17 cellular contexts compared by ENCODE assay signal in the genomic region with DNA sequence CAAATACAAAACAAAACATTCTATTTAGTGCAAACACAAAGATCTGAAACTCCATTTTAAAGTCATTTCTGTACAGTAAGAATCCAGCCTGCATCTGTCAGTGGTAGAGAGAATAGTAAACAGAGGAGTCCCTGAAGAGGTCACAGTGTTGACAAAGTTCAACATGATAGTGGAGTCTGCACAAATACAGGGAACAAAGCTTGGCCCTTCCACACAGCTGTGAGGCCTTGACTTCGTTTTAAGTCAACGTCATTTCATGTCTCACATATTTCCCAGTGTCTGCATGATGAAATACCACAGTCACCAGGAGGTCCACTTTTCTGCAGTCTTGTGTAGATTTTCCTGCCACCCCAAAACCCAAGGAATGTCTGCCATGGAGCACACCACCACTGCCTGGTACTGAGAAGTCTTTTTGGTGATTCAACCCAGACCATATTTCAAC. TPM values are rescaled to one million over a fixed set of nuclear protein-coding genes. Genes with fewer than 3 reads are reported as not detected.
A peak's percentile ranks its signal among the peaks of the same experiment; 100 is the strongest.
DNase-seq lines count a peak whose midpoint lies in the region; TF ChIP-seq lines count a peak whose summit lies in the region.
"Had no signal": no experiment of that assay in that cellular context is flagged by ENCODE, and none has a peak within 500 bp of the region (broad histone marks: within the 10 kb centered on the region; RNA-seq: fewer than 3 reads in every experiment).

No MANE protein-coding gene starts in this region.

- H3K4me3 ChIP-seq in HFF-Myc (replicated peaks; ENCODE audit: low read depth, low read length) (no peak overlapping the region), fibroblast of pulmonary artery (replicated peaks; ENCODE audit: low read depth, low read length) (no peak overlapping the region)

- DNase-seq in COLO668 (lab: John Stamatoyannopoulos, UW; ENCODE audit: unreplicated experiment) (peak; percentile 33), HFF-Myc (ENCODE audit: extremely low read depth, low read depth) (peak; percentile 22), RPMI7951 (ENCODE audit: low read depth) (peak; percentile 5), fibroblast of pulmonary artery (ENCODE audit: low read depth) (peak; percentile 26), SKM-1 treated with dmso at 0.1 percent for 144 hours (lab: John Stamatoyannopoulos, UW; ENCODE audit: unreplicated experiment) (no peak), kidney glomerular epithelial cell (lab: John Stamatoyannopoulos, UW) (no peak), NCI-H1105 treated with DMSO at 0.1 percent for 48 hours (lab: John Stamatoyannopoulos, UW) (no peak)
- no peak for DNase-seq in stimulated activated CD4-positive, alpha-beta T cell treated with anti-CD3 and anti-CD28 coated beads, Interleukin-4, amount 100 ng/mL, for 1 hour
- DNase-seq: activated CD4-positive, alpha-beta T cell treated with anti-CD3 and anti-CD28 coated beads for 4 hours; activated T-cell treated with anti-CD3 and anti-CD28 coated beads, Interleukin-2, amount 50 U/mL, for 1 hour; HFFc6; right cardiac atrium; RPMI8226; stimulated activated CD4-positive, alpha-beta T cell treated with anti-CD3 and anti-CD28 coated beads, Interleukin-2, amount 100 ng/mL, for 48 hours; T-helper 2 cell had no signal

- TF ChIP-seq CTCF in HFF-Myc (IDR thresholded peaks at IDR 0.05; ENCODE audit: low read depth, low read length, missing control alignments) = no peak
- TF ChIP-seq CTCF in fibroblast of pulmonary artery (IDR thresholded peaks at IDR 0.05; ENCODE audit: low read length, missing control alignments) = no peak

RNA-seq across cellular contexts. Expression of gene CYP26A1, which starts 33.0 kb away (rescaled TPM):
- total RNA-seq in RPMI7951 (2014; rRNA removed; shearing (Covaris generic)) = not detected in 2 replicates
- total RNA-seq: B cell, esophagus mucosa, HFFc6, right cardiac atrium had no signal

RNA-seq across cellular contexts. Expression of gene CYP26C1, which starts 46.1 kb away (rescaled TPM):
- total RNA-seq in RPMI7951 (2014; rRNA removed; shearing (Covaris generic)) = not detected in 2 replicates
- total RNA-seq: esophagus mucosa had no signal

Comparison
In these comparisons a context has a peak if more than half of its experiments do, and no peak if none do; other contexts are left out.
1. DNase-seq: peak in COLO668 (single experiment), HFF-Myc (single experiment), RPMI7951 (single experiment) and fibroblast of pulmonary artery (single experiment); none in stimulated activated CD4-positive, alpha-beta T cell treated with anti-CD3 and anti-CD28 coated beads, Interleukin-4, amount 100 ng/mL, for 1 hour (single experiment), SKM-1 treated with dmso at 0.1 percent for 144 hours (single experiment), kidney glomerular epithelial cell (single experiment) and NCI-H1105 treated with DMSO at 0.1 percent for 48 hours (single experiment).